Comparison of ENCODE assay signal across 13 cellular contexts in the genomic region with DNA sequence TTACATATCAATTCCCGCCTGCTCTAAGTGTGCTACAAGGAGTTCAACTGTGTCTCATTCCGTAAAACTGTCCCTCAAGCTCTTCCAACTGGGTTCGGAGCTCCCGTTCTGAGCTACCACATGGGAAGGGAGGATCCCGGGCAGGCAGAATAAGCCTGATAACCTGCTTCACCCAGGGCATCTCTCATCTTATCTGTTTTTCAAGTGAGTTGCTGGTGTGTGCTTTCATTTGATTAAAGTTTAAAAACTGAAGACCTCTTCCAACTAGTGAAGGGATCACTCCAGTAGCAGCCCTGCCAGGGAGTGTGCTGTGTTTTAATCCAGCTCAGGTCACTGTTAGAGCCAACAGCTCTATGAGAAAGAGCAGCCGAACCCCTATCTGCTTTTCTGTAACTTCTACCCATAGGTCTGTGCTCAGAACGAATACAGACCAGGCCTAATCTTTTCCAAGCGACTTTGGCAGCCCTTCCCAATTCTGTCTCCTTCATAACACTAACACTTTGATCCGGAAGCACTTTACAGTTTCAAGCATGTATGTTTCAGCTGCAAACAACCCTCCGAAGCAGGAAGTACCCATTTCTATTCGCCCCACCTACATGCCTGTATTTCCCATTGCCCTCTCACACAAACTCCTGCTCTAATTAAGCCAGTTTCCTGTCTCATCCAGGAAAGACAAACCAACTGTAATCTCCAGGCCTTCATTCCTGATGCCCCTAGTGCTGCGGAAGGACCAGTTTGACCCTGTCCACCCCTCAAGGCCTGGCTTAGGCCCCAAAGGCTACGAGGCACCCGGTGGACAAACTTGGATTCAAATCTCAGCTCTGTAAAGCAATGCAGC.
A peak's percentile ranks its signal among the peaks of the same experiment; 100 is the strongest.
DNase-seq lines count a peak whose midpoint lies in the region; ATAC-seq and TF ChIP-seq lines count a peak whose summit lies in the region.
"Had no signal": no experiment of that assay in that cellular context is flagged by ENCODE, and none has a peak within 500 bp of the region (broad histone marks: within the 10 kb centered on the region; RNA-seq: fewer than 3 reads in every experiment).

No MANE protein-coding gene starts in this region.

- no peaks in the 10 kb centered on the region for H3K27me3 Mint-ChIP-seq in CD4-positive, CD25-positive, alpha-beta regulatory T cell
- H3K27me3 Mint-ChIP-seq in T-helper 17 cell (no peaks in the 10 kb centered on the region), endothelial cell (ENCODE audit: unreplicated experiment) (peaks cover 7% of the 10 kb centered on the region), natural killer cell (ENCODE audit: low read depth in 2 of 2) (no peaks in the 10 kb centered on the region)

- H3K4me3 ChIP-seq in CD4-positive, CD25-positive, alpha-beta regulatory T cell (ENCODE audit: low read depth, low read length): no peak overlapping the region
- no peak overlapping the region for H3K4me3 ChIP-seq in BE2C (ENCODE audit: low read depth, low read length)
- H3K4me3 ChIP-seq: HAP-1 had no signal

- peak overlapping the region in 2 of 4 donors; percentile 32 to 34 for H3K4me3 Mint-ChIP-seq in CD4-positive, CD25-positive, alpha-beta regulatory T cell
- peak overlapping the region; percentile 43 for H3K4me3 Mint-ChIP-seq in T-helper 17 cell
- H3K4me3 Mint-ChIP-seq in endothelial cell (ENCODE audit: unreplicated experiment): peak overlapping the region; percentile 29
- H3K4me3 Mint-ChIP-seq in natural killer cell: no peak overlapping the region

- H3K9me3 ChIP-seq in CD4-positive, CD25-positive, alpha-beta regulatory T cell (ENCODE audit: control insufficient read depth in 2 of 2, low read length in 2 of 2): no peaks in the 10 kb centered on the region
- H3K9me3 ChIP-seq in T-helper 17 cell (ENCODE audit: control insufficient read depth, low read length, poor library complexity, severe bottlenecking) (no peaks in the 10 kb centered on the region), BE2C (no peaks in the 10 kb centered on the region)
- H3K9me3 ChIP-seq: Caco-2, HAP-1 had no signal

- peaks cover 47% of the 10 kb centered on the region for H3K36me3 Mint-ChIP-seq in CD4-positive, CD25-positive, alpha-beta regulatory T cell
- peaks cover 8% of the 10 kb centered on the region for H3K36me3 Mint-ChIP-seq in T-helper 17 cell (ENCODE audit: low read depth)
- peaks cover 48% of the 10 kb centered on the region for H3K36me3 Mint-ChIP-seq in endothelial cell (ENCODE audit: low read depth, unreplicated experiment)
- H3K36me3 Mint-ChIP-seq in natural killer cell: no peaks in the 10 kb centered on the region

- peaks cover 50% of the 10 kb centered on the region for H3K36me3 ChIP-seq in CD4-positive, CD25-positive, alpha-beta regulatory T cell (ENCODE audit: control insufficient read depth, insufficient read depth, low read length)
- H3K36me3 ChIP-seq in BE2C: peaks cover 21% of the 10 kb centered on the region

- no peak for TF ChIP-seq CTCF in endothelial cell (IDR thresholded peaks at IDR 0.05; ENCODE audit: unreplicated experiment)
- TF ChIP-seq CTCF in natural killer cell (IDR thresholded peaks at IDR 0.05): no peak
- TF ChIP-seq CTCF in BE2C (IDR thresholded peaks at IDR 0.05; ENCODE audit: low read depth, low read length): no peak

- ATAC-seq in CD4-positive, CD25-positive, alpha-beta regulatory T cell (ENCODE audit: low read depth in 2 of 2): no peak
- ATAC-seq in T-helper 17 cell (no peak), natural killer cell (no peak), HG02763 (IDR thresholded peaks at IDR 0.05; ENCODE audit: unreplicated experiment) (no peak)

- H3K27ac ChIP-seq in CD4-positive, CD25-positive, alpha-beta regulatory T cell (ENCODE audit: insufficient read depth, low read length, poor library complexity, severe bottlenecking): peak overlapping the region; percentile 45

- no peaks in the 10 kb centered on the region for H3K27me3 ChIP-seq in CD4-positive, CD25-positive, alpha-beta regulatory T cell (ENCODE audit: control insufficient read depth, insufficient read depth, low read length)
- H3K27me3 ChIP-seq in BE2C: no peaks in the 10 kb centered on the region

- peak in 1 of 3 donors; percentile 55 for DNase-seq in CD4-positive, CD25-positive, alpha-beta regulatory T cell
- no peak for DNase-seq in T-helper 17 cell
- DNase-seq in endothelial cell (ENCODE audit: low spot score): no peak
- DNase-seq in natural killer cell: no peak
- DNase-seq in stimulated activated CD4-positive, alpha-beta T cell treated with anti-CD3 and anti-CD28 coated beads, Interleukin-2, amount 100 ng/mL, for 24 hours: no peak
- no peak for DNase-seq in BE2C
- DNase-seq in kidney glomerular epithelial cell (lab: John Stamatoyannopoulos, UW): no peak
- DNase-seq: activated CD4-positive, alpha-beta T cell treated with anti-CD3 and anti-CD28 coated beads for 1 hour; Caco-2; occipital lobe; stimulated activated CD4-positive, alpha-beta T cell treated with anti-CD3 and anti-CD28 coated beads, Interleukin-1b, Interleukin-23, amount 100 ng/mL, for 48 hours had no signal

- H3K4me1 ChIP-seq in CD4-positive, CD25-positive, alpha-beta regulatory T cell (ENCODE audit: control insufficient read depth, insufficient read depth, low read length, poor library complexity, severe bottlenecking): peaks cover 54% of the 10 kb centered on the region
- H3K4me1 ChIP-seq in BE2C: no peaks in the 10 kb centered on the region
- H3K4me1 ChIP-seq: Caco-2, HAP-1 had no signal

- intact Hi-C loops in natural killer cell (cut with micrococcal nuclease): no loop called here

- no peaks in the 10 kb centered on the region for H3K9me3 Mint-ChIP-seq in CD4-positive, CD25-positive, alpha-beta regulatory T cell
- H3K9me3 Mint-ChIP-seq in endothelial cell (ENCODE audit: unreplicated experiment) (no peaks in the 10 kb centered on the region), natural killer cell (no peaks in the 10 kb centered on the region)

- peaks cover 30 to 87% (median 48%) of the 10 kb centered on the region in 4 donors for H3K4me1 Mint-ChIP-seq in CD4-positive, CD25-positive, alpha-beta regulatory T cell
- H3K4me1 Mint-ChIP-seq in T-helper 17 cell (peaks cover 52% of the 10 kb centered on the region), endothelial cell (ENCODE audit: unreplicated experiment) (peaks cover 48% of the 10 kb centered on the region), natural killer cell (peaks cover 60 to 64% of the 10 kb centered on the region in 2 donors)

- peak overlapping the region; percentile 91 to 94 (median 93) for H3K27ac Mint-ChIP-seq in CD4-positive, CD25-positive, alpha-beta regulatory T cell
- H3K27ac Mint-ChIP-seq in T-helper 17 cell (peak overlapping the region; percentile 92), endothelial cell (ENCODE audit: unreplicated experiment) (peak overlapping the region; percentile 78), natural killer cell (peak overlapping the region; percentile 92 to 97)
